In the genomic region with DNA sequence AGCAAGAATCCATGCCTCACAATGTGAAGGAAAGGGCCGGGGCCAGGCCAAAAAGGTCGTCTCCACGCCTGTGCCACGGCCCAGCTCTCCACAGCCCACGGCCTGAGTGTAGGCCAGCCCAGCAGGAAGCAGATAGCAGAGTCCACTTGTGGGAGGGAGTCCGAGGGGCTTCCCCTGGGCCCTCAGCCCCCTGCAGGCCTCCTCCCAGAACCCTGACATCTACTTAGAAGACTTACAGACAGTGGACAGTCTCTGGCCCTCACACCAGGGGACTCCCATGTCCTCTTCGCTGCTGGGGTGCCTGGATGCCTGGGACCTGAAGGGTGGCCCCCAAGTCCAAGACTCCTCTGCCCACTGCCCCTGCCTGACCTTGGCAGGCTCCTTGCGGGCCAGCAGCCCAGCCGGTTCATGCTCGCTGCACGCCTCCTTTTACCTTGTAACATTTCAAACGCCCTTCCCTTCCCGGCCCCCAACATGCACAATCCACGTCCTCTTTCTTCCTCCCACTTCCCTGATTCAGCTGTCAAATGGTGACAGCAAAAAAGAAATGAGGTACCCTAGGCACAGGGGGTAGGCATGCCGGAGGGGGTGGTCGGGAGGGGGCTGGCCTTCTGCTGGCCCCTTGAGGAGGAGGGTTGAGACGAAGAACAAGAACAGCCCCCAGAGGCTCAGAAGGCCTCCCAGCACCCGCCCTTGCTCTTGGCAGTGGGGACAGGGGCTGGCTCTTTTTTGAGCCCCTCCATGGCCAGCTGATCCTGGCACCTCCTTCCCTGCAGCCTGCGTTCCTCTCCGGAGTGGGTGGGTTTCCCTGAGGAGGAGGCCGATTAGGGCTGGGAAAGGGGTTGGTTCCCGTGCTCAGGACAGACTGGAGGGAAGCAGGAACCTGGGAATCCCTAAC, we compare ENCODE assay signal across 9 cellular contexts. TPM values are rescaled to one million over a fixed set of nuclear protein-coding genes. Genes with fewer than 3 reads are reported as not detected.
DNase-seq lines count a peak whose midpoint lies in the region; ATAC-seq and TF ChIP-seq lines count a peak whose summit lies in the region.
"Had no signal": no experiment of that assay in that cellular context is flagged by ENCODE, and none has a peak within 500 bp of the region (broad histone marks: within the 10 kb centered on the region; RNA-seq: fewer than 3 reads in every experiment).

No MANE protein-coding gene starts in this region.

- H3K27me3 Mint-ChIP-seq in T-helper 1 cell treated with Interleukin-12 subunit alpha and Interleukin-12 subunit beta and Interleukin-4 antibody, amounts not matched to agents 30 μg/mL and 1 μg/mL, for 36 hours (ENCODE audit: low read depth), result no peaks in the 10 kb centered on the region
- no peaks in the 10 kb centered on the region for H3K27me3 Mint-ChIP-seq in stimulated activated memory B cell treated with anti-CD40 and anti-IgM and Interleukin-4, amounts not matched to agents 10 μg/mL and 1 μg/mL and 100 μg/mL, for 72 hours

- H3K27ac ChIP-seq in HEK293 (ENCODE audit: extremely low read depth, low read depth, low read length) (no peak overlapping the region), esophagus squamous epithelium (peak overlapping the region; percentile 61 to 83 (median 72))

- no peak for TF ChIP-seq POLR2A in esophagus squamous epithelium (IDR thresholded peaks at IDR 0.05)

- no peaks in the 10 kb centered on the region for H3K9me3 Mint-ChIP-seq in T-helper 1 cell treated with Interleukin-12 subunit alpha and Interleukin-12 subunit beta and Interleukin-4 antibody, amounts not matched to agents 30 μg/mL and 1 μg/mL, for 36 hours
- no peaks in the 10 kb centered on the region for H3K9me3 Mint-ChIP-seq in stimulated activated memory B cell treated with anti-CD40 and anti-IgM and Interleukin-4, amounts not matched to agents 10 μg/mL and 1 μg/mL and 100 μg/mL, for 72 hours

- peak overlapping the region; percentile 99 for H3K4me3 Mint-ChIP-seq in T-helper 1 cell treated with Interleukin-12 subunit alpha and Interleukin-12 subunit beta and Interleukin-4 antibody, amounts not matched to agents 30 μg/mL and 1 μg/mL, for 36 hours
- H3K4me3 Mint-ChIP-seq in stimulated activated memory B cell treated with anti-CD40 and anti-IgM and Interleukin-4, amounts not matched to agents 10 μg/mL and 1 μg/mL and 100 μg/mL, for 72 hours, result peak overlapping the region; percentile 88

- no peaks in the 10 kb centered on the region for H3K9me3 ChIP-seq in HEK293 (ENCODE audit: control insufficient read depth, insufficient read depth, low read depth, low read length)
- no peaks in the 10 kb centered on the region for H3K9me3 ChIP-seq in esophagus squamous epithelium
- no peaks in the 10 kb centered on the region for H3K9me3 ChIP-seq in BE2C

- no peak overlapping the region for H3K4me3 ChIP-seq in HEK293 (ENCODE audit: low read depth, low read length)
- H3K4me3 ChIP-seq in esophagus squamous epithelium, result peak overlapping the region in 3 of 4 donors; percentile 29 to 59 (median 43)
- H3K4me3 ChIP-seq in BE2C (ENCODE audit: low read depth, low read length), result no peak overlapping the region

- peak overlapping the region; percentile 98 for H3K27ac Mint-ChIP-seq in T-helper 1 cell treated with Interleukin-12 subunit alpha and Interleukin-12 subunit beta and Interleukin-4 antibody, amounts not matched to agents 30 μg/mL and 1 μg/mL, for 36 hours
- H3K27ac Mint-ChIP-seq in stimulated activated memory B cell treated with anti-CD40 and anti-IgM and Interleukin-4, amounts not matched to agents 10 μg/mL and 1 μg/mL and 100 μg/mL, for 72 hours, result peak overlapping the region; percentile 91

- no peaks in the 10 kb centered on the region for H3K4me1 ChIP-seq in HEK293 (ENCODE audit: control insufficient read depth, insufficient read depth, low read length)
- peaks cover 0 to 41% (median 0%) of the 10 kb centered on the region in 3 donors for H3K4me1 ChIP-seq in esophagus squamous epithelium
- no peaks in the 10 kb centered on the region for H3K4me1 ChIP-seq in BE2C

- peaks cover 27% of the 10 kb centered on the region for H3K36me3 Mint-ChIP-seq in T-helper 1 cell treated with Interleukin-12 subunit alpha and Interleukin-12 subunit beta and Interleukin-4 antibody, amounts not matched to agents 30 μg/mL and 1 μg/mL, for 36 hours (ENCODE audit: low read depth)
- H3K36me3 Mint-ChIP-seq in stimulated activated memory B cell treated with anti-CD40 and anti-IgM and Interleukin-4, amounts not matched to agents 10 μg/mL and 1 μg/mL and 100 μg/mL, for 72 hours, result peaks cover 12% of the 10 kb centered on the region

- intact Hi-C loops in esophagus squamous epithelium (cut with DNase I), result no loop called here

- H3K4me1 Mint-ChIP-seq in T-helper 1 cell treated with Interleukin-12 subunit alpha and Interleukin-12 subunit beta and Interleukin-4 antibody, amounts not matched to agents 30 μg/mL and 1 μg/mL, for 36 hours (ENCODE audit: low read depth), result peaks cover 63% of the 10 kb centered on the region
- peaks cover 73% of the 10 kb centered on the region for H3K4me1 Mint-ChIP-seq in stimulated activated memory B cell treated with anti-CD40 and anti-IgM and Interleukin-4, amounts not matched to agents 10 μg/mL and 1 μg/mL and 100 μg/mL, for 72 hours

- POLR2A ChIA-PET in HEK293 (lab: Yijun Ruan, JAX), result no interaction called here

- no peak for ATAC-seq in stimulated activated memory B cell treated with anti-CD40 and anti-IgM and Interleukin-4, amounts not matched to agents 10 μg/mL and 1 μg/mL and 100 μg/mL, for 72 hours

- TF ChIP-seq CTCF in HEK293 (tag by site-specific recombination; IDR thresholded peaks at IDR 0.05) (no peak), esophagus squamous epithelium (IDR thresholded peaks at IDR 0.05) (no peak), BE2C (IDR thresholded peaks at IDR 0.05; ENCODE audit: low read depth, low read length) (no peak)

- WGBS in esophagus squamous epithelium, 2 donors, result 61 to 74% methylated on average over 4 to 10 of the region's 22 CpGs

- no peaks in the 10 kb centered on the region for H3K36me3 ChIP-seq in HEK293 (ENCODE audit: control insufficient read depth in 2 of 2, insufficient read depth in 1 of 2, low read length in 2 of 2)
- no peaks in the 10 kb centered on the region for H3K36me3 ChIP-seq in esophagus squamous epithelium
- no peaks in the 10 kb centered on the region for H3K36me3 ChIP-seq in BE2C

- CTCF ChIA-PET in HEK293 (lab: Yijun Ruan, JAX), result interaction anchor here (1.3 kb wide), 1 partner anchor 15 kb away, joined by 3 read pairs; no protein-coding TSS in a partner anchor

- DNase-seq in esophagus squamous epithelium (lab: John Stamatoyannopoulos, UW) (no peak), BE2C (no peak), cerebellum (ENCODE audit: low spot score) (no peak)
- no peak for DNase-seq in effector CD8-positive, alpha-beta T cell (lab: John Stamatoyannopoulos, UW)
- DNase-seq: GOT3 had no signal

- H3K27me3 ChIP-seq in esophagus squamous epithelium, result peaks cover 0 to 6% (median 0%) of the 10 kb centered on the region in 4 donors
- no peaks in the 10 kb centered on the region for H3K27me3 ChIP-seq in BE2C

TF ChIP-seq in HEK293, 187 proteins besides CTCF, POLR2A, EP300 and RAD21:
- no peak for TF ChIP-seq ZNF530 (tag by site-specific recombination; IDR thresholded peaks at IDR 0.05; ENCODE audit: low read depth)
- TF ChIP-seq ZFHX2 (tag by site-specific recombination; conservative IDR thresholded peaks at IDR 0.05), result no peak
- peak; percentile 12; the same call in 1 of the 2 replicates for TF ChIP-seq SP2 (tag by site-specific recombination; IDR thresholded peaks at IDR 0.05)

RNA-seq across cellular contexts. Expression of a gene that starts 1.0 kb away (rescaled TPM):
- total RNA-seq in esophagus squamous epithelium (1 to 10 TPM; 1.9 to 5.5 (median 3.1) TPM), cerebellum (0.09 TPM)
- polyA plus RNA-seq in BE2C (2012; ENCODE audit: insufficient read depth, insufficient read length, low read depth), result 0.37 TPM

RNA-seq across cellular contexts. Expression of a gene that starts 16.9 kb away (rescaled TPM):
- total RNA-seq in esophagus squamous epithelium (10 to 100 TPM; 21.2 to 31.3 (median 23.1) TPM), cerebellum (35.8 TPM)
- 71.3 TPM for polyA plus RNA-seq in BE2C (2012; ENCODE audit: insufficient read depth, insufficient read length, low read depth)

RNA-seq across cellular contexts. Expression of a gene that starts 32.2 kb away (rescaled TPM):
- 1 to 10 TPM in 3 of 4 donors, under 1 TPM in 1; 0.53 to 6.4 (median 2.9) TPM for total RNA-seq in esophagus squamous epithelium
- polyA plus RNA-seq in BE2C (2012; ENCODE audit: insufficient read depth, insufficient read length, low read depth), result not detected
- 2.9 TPM for total RNA-seq in cerebellum
- polyA plus RNA-seq: neural cell had no signal

RNA-seq across cellular contexts. Expression of a gene that starts 38.7 kb away (rescaled TPM):
- total RNA-seq in esophagus squamous epithelium (under 1 TPM in 1 of 4 donors, not detected in 3; 0.09 TPM), cerebellum (1.1 TPM)
- 0.25 TPM for polyA plus RNA-seq in BE2C (2012; ENCODE audit: insufficient read depth, insufficient read length, low read depth)
- polyA plus RNA-seq: neural cell had no signal

Comparison
In these comparisons a context has a peak if more than half of its experiments do, and no peak if none do; other contexts are left out.
1. H3K4me3 ChIP-seq: peak in esophagus squamous epithelium (3 of 4); none in HEK293 (single experiment) and BE2C (single experiment).